ENCODE assay signal across 1 cellular context in genomic region chr1:55584521-55585401, GRCh38.
TF ChIP-seq lines count a peak whose summit lies in the region.

No MANE protein-coding gene starts in this region.

TF ChIP-seq in HEK293, 187 proteins besides CTCF, POLR2A, EP300 and RAD21 (continued from another document):
- TF ChIP-seq FEZF1 (tag by site-specific recombination; IDR thresholded peaks at IDR 0.05), result peak; percentile 47
